22 cellular contexts compared by ENCODE assay signal in genomic region chr7:141039366-141039765, GRCh38. TPM values are rescaled to one million over a fixed set of nuclear protein-coding genes. Genes with fewer than 3 reads are reported as not detected.
A peak's percentile ranks its signal among the peaks of the same experiment; 100 is the strongest.
DNase-seq lines count a peak whose midpoint lies in the region; ATAC-seq and TF ChIP-seq lines count a peak whose summit lies in the region.
"Had no signal": no experiment of that assay in that cellular context is flagged by ENCODE, and none has a peak within 500 bp of the region (broad histone marks: within the 10 kb centered on the region; RNA-seq: fewer than 3 reads in every experiment).

No MANE protein-coding gene starts in this region.

- DNase-seq in EH (ENCODE audit: low read depth) (peak; percentile 59), HFFc6 (peak; percentile 35), astrocyte of the hippocampus (ENCODE audit: low read depth, low spot score) (peak; percentile 26), myocyte (ENCODE audit: low read depth) (peak; percentile 79), HPDE6-E6E7 (ENCODE audit: extremely low spot score) (no peak), BE2C (no peak)
- DNase-seq: activated CD4-positive, alpha-beta T cell treated with anti-CD3 and anti-CD28 coated beads for 36 hours; activated CD8-positive, alpha-beta memory T cell treated with anti-CD3 and anti-CD28 coated beads, Interleukin-2, amount 10 ng/mL, durations not matched to agents 7 days and 5 days; activated naive CD8-positive, alpha-beta T cell treated with anti-CD3 and anti-CD28 coated beads for 36 hours; COR-L47; DND-41; left ventricle myocardium inferior; NCI-H187; NK-92 treated with Interleukin-12 subunit alpha and Interleukin-12 subunit beta, amount 100 ng/mL, for 24 hours; RPMI8226; stimulated activated CD4-positive, alpha-beta T cell treated with anti-CD3 and anti-CD28 coated beads, Interleukin-4, amount 100 ng/mL, for 24 hours; stimulated activated naive CD8-positive, alpha-beta T cell treated with anti-CD3 and anti-CD28 coated beads, Interleukin-15, amount 100 ng/mL, for 72 hours; transverse colon had no signal

- H3K27me3 Mint-ChIP-seq in HFFc6 (ENCODE audit: insufficient read depth), result peaks cover under 1% of the 10 kb centered on the region

- no peaks in the 10 kb centered on the region; the same call in 1 of the 2 replicates for H3K9me3 ChIP-seq in BE2C
- H3K9me3 ChIP-seq: left ventricle myocardium inferior, transverse colon had no signal

- no peaks in the 10 kb centered on the region for H3K36me3 Mint-ChIP-seq in HFFc6 (ENCODE audit: low read depth)
- H3K36me3 Mint-ChIP-seq: activated CD8-positive, alpha-beta memory T cell treated with anti-CD3 and anti-CD28 coated beads, Interleukin-2, amount 10 ng/mL, durations not matched to agents 7 days and 5 days; activated naive CD8-positive, alpha-beta T cell treated with anti-CD3 and anti-CD28 coated beads for 36 hours had no signal

- TF ChIP-seq CTCF in HFFc6 (IDR thresholded peaks at IDR 0.05) (no peak), BE2C (IDR thresholded peaks at IDR 0.05; ENCODE audit: low read depth, low read length) (no peak)

- no peaks in the 10 kb centered on the region for H3K4me1 ChIP-seq in BE2C
- H3K4me1 ChIP-seq: left ventricle myocardium inferior, transverse colon had no signal

- no peaks in the 10 kb centered on the region for H3K36me3 ChIP-seq in BE2C
- H3K36me3 ChIP-seq: left ventricle myocardium inferior, transverse colon had no signal

- H3K9me3 Mint-ChIP-seq in HFFc6, result no peaks in the 10 kb centered on the region; the same call in 1 of the 2 replicates
- H3K9me3 Mint-ChIP-seq: activated T-helper 17 cell treated with anti-CD3 and anti-CD28 coated beads, Interleukin-2, amount 50 U/mL, for 72 hours; neural crest cell; stimulated activated naive CD8-positive, alpha-beta T cell treated with anti-CD3 and anti-CD28 coated beads, Interleukin-15, amount 100 ng/mL, for 72 hours had no signal

- H3K4me3 Mint-ChIP-seq in HFFc6, result peak overlapping the region; percentile 60
- H3K4me3 Mint-ChIP-seq: activated CD4-positive, alpha-beta T cell treated with anti-CD3 and anti-CD28 coated beads for 36 hours; activated CD8-positive, alpha-beta memory T cell treated with anti-CD3 and anti-CD28 coated beads, Interleukin-2, amount 10 ng/mL, durations not matched to agents 7 days and 5 days; activated naive CD8-positive, alpha-beta T cell treated with anti-CD3 and anti-CD28 coated beads for 36 hours; activated T-helper 17 cell treated with anti-CD3 and anti-CD28 coated beads, Interleukin-2, amount 50 U/mL, for 72 hours; neural crest cell; stimulated activated naive CD8-positive, alpha-beta T cell treated with anti-CD3 and anti-CD28 coated beads, Interleukin-15, amount 100 ng/mL, for 72 hours had no signal

- H3K27me3 ChIP-seq in BE2C, result no peaks in the 10 kb centered on the region
- H3K27me3 ChIP-seq: transverse colon had no signal

- ATAC-seq in HG02763 (IDR thresholded peaks at IDR 0.05; ENCODE audit: unreplicated experiment), result no peak
- ATAC-seq: activated CD4-positive, alpha-beta T cell treated with anti-CD3 and anti-CD28 coated beads for 36 hours; activated CD8-positive, alpha-beta memory T cell treated with anti-CD3 and anti-CD28 coated beads, Interleukin-2, amount 10 ng/mL, durations not matched to agents 7 days and 5 days; activated T-helper 17 cell treated with anti-CD3 and anti-CD28 coated beads, Interleukin-2, amount 50 U/mL, for 72 hours; stimulated activated naive CD8-positive, alpha-beta T cell treated with anti-CD3 and anti-CD28 coated beads, Interleukin-15, amount 100 ng/mL, for 72 hours had no signal

- peaks cover 40% of the 10 kb centered on the region for H3K4me1 Mint-ChIP-seq in HFFc6 (ENCODE audit: low read depth)
- H3K4me1 Mint-ChIP-seq: activated CD4-positive, alpha-beta T cell treated with anti-CD3 and anti-CD28 coated beads for 36 hours; activated CD8-positive, alpha-beta memory T cell treated with anti-CD3 and anti-CD28 coated beads, Interleukin-2, amount 10 ng/mL, durations not matched to agents 7 days and 5 days; activated naive CD8-positive, alpha-beta T cell treated with anti-CD3 and anti-CD28 coated beads for 36 hours; neural crest cell; stimulated activated naive CD8-positive, alpha-beta T cell treated with anti-CD3 and anti-CD28 coated beads, Interleukin-15, amount 100 ng/mL, for 72 hours had no signal

- H3K27ac Mint-ChIP-seq in HFFc6, result peak overlapping the region; percentile 73
- H3K27ac Mint-ChIP-seq: activated CD4-positive, alpha-beta T cell treated with anti-CD3 and anti-CD28 coated beads for 36 hours; activated CD8-positive, alpha-beta memory T cell treated with anti-CD3 and anti-CD28 coated beads, Interleukin-2, amount 10 ng/mL, durations not matched to agents 7 days and 5 days; activated naive CD8-positive, alpha-beta T cell treated with anti-CD3 and anti-CD28 coated beads for 36 hours; activated T-helper 17 cell treated with anti-CD3 and anti-CD28 coated beads, Interleukin-2, amount 50 U/mL, for 72 hours; stimulated activated naive CD8-positive, alpha-beta T cell treated with anti-CD3 and anti-CD28 coated beads, Interleukin-15, amount 100 ng/mL, for 72 hours had no signal

- no peak overlapping the region for H3K4me3 ChIP-seq in BE2C (ENCODE audit: low read depth, low read length)
- H3K4me3 ChIP-seq: left ventricle myocardium inferior, transverse colon had no signal

RNA-seq across cellular contexts. Expression of gene MRPS33, which starts 24.6 kb away (rescaled TPM):
- 10 to 100 TPM; 61.7 to 78.9 (median 68.1) TPM for total RNA-seq in HFFc6 (2021; fragmentation: NEBNext Ultra II Directional; extraction: Animal tissue kit (Norgen Biotek cat#: 25700))
- total RNA-seq in myocyte, result 47.5 and 59.6 TPM in 2 replicates
- 117 TPM for polyA plus RNA-seq in myocyte (2012)
- polyA plus RNA-seq in BE2C (2012; ENCODE audit: insufficient read depth, insufficient read length, low read depth), result 159 TPM

RNA-seq across cellular contexts. Expression of gene TMEM178B, which starts 34.5 kb away (rescaled TPM):
- 1 to 10 TPM; 2.8 to 8.4 (median 6.6) TPM for total RNA-seq in HFFc6 (2021; fragmentation: NEBNext Ultra II Directional; extraction: Animal tissue kit (Norgen Biotek cat#: 25700))
- total RNA-seq in myocyte, result 6.8 and 8.9 TPM in 2 replicates
- 9.2 TPM for polyA plus RNA-seq in myocyte (2012)
- 12.2 TPM for polyA plus RNA-seq in BE2C (2012; ENCODE audit: insufficient read depth, insufficient read length, low read depth)
- total RNA-seq: pulmonary artery endothelial cell had no signal

Comparison
In these comparisons a context has a peak if more than half of its experiments do, and no peak if none do; other contexts are left out.
1. DNase-seq: peak in EH (single experiment), HFFc6 (single experiment), astrocyte of the hippocampus (single experiment) and myocyte (single experiment); none in HPDE6-E6E7 (single experiment) and BE2C (single experiment).